In genomic region chr17:21399476-21400203, GRCh38 we compare ENCODE assay signal across 21 cellular contexts. TPM values are rescaled to one million over a fixed set of nuclear protein-coding genes. Genes with fewer than 3 reads are reported as not detected.
"Had no signal": no experiment of that assay in that cellular context is flagged by ENCODE, and none has a peak within 500 bp of the region (broad histone marks: within the 10 kb centered on the region; RNA-seq: fewer than 3 reads in every experiment).

No MANE protein-coding gene starts in this region.

- H3K27me3 ChIP-seq: esophagus muscularis mucosa, gastrocnemius medialis, pancreas, right lobe of liver, spleen, tibial nerve had no signal

- H3K27me3 Mint-ChIP-seq: dendritic cell treated with granulocyte-macrophage colony-stimulating factor and Interleukin-4, amounts not matched to agents 40 ng/mL and 50 ng/mL, for 4 days; naive thymus-derived CD4-positive, alpha-beta T cell; stimulated activated memory B cell treated with anti-CD40 and anti-IgM and Interleukin-4, amounts not matched to agents 10 μg/mL and 1 μg/mL and 100 μg/mL, for 72 hours; stimulated activated naive CD8-positive, alpha-beta T cell treated with anti-CD3 and anti-CD28 coated beads, Interleukin-15, Interleukin-2, amounts not matched to agents 100 ng/mL and 50 ng/mL, for 24 hours had no signal

- H3K36me3 Mint-ChIP-seq: immature natural killer cell; naive thymus-derived CD4-positive, alpha-beta T cell; stimulated activated memory B cell treated with anti-CD40 and anti-IgM and Interleukin-4, amounts not matched to agents 10 μg/mL and 1 μg/mL and 100 μg/mL, for 72 hours had no signal

- H3K4me3 ChIP-seq: esophagus muscularis mucosa, gastrocnemius medialis, pancreas, right lobe of liver, spleen, tibial nerve had no signal

- H3K4me1 Mint-ChIP-seq: stimulated activated memory B cell treated with anti-CD40 and anti-IgM and Interleukin-4, amounts not matched to agents 10 μg/mL and 1 μg/mL and 100 μg/mL, for 72 hours had no signal

- H3K27ac ChIP-seq: epithelial cell of prostate, esophagus muscularis mucosa, gastrocnemius medialis, pancreas, right lobe of liver, spleen, tibial nerve had no signal

- FAIRE-seq: colon, keratinocyte, pancreas had no signal

- H3K27ac Mint-ChIP-seq: dendritic cell treated with granulocyte-macrophage colony-stimulating factor and Interleukin-4, amounts not matched to agents 40 ng/mL and 50 ng/mL, for 4 days; immature natural killer cell; naive thymus-derived CD4-positive, alpha-beta T cell; progenitor cell of endocrine pancreas; stimulated activated memory B cell treated with anti-CD40 and anti-IgM and Interleukin-4, amounts not matched to agents 10 μg/mL and 1 μg/mL and 100 μg/mL, for 72 hours; stimulated activated naive CD8-positive, alpha-beta T cell treated with anti-CD3 and anti-CD28 coated beads, Interleukin-15, Interleukin-2, amounts not matched to agents 100 ng/mL and 50 ng/mL, for 24 hours had no signal

- H3K36me3 ChIP-seq: esophagus muscularis mucosa, gastrocnemius medialis, pancreas, right lobe of liver, spleen, tibial nerve had no signal

- H3K9me3 ChIP-seq: esophagus muscularis mucosa, gastrocnemius medialis, pancreas, right lobe of liver had no signal

- H3K4me3 Mint-ChIP-seq: dendritic cell treated with granulocyte-macrophage colony-stimulating factor and Interleukin-4, amounts not matched to agents 40 ng/mL and 50 ng/mL, for 4 days; effector memory CD8-positive, alpha-beta T cell; immature natural killer cell; naive thymus-derived CD4-positive, alpha-beta T cell; stimulated activated memory B cell treated with anti-CD40 and anti-IgM and Interleukin-4, amounts not matched to agents 10 μg/mL and 1 μg/mL and 100 μg/mL, for 72 hours; stimulated activated naive CD8-positive, alpha-beta T cell treated with anti-CD3 and anti-CD28 coated beads, Interleukin-15, Interleukin-2, amounts not matched to agents 100 ng/mL and 50 ng/mL, for 24 hours had no signal

- ATAC-seq: effector memory CD8-positive, alpha-beta T cell; gastrocnemius medialis; naive thymus-derived CD4-positive, alpha-beta T cell; pancreas; right lobe of liver; stimulated activated memory B cell treated with anti-CD40 and anti-IgM and Interleukin-4, amounts not matched to agents 10 μg/mL and 1 μg/mL and 100 μg/mL, for 72 hours had no signal

- H3K9me3 Mint-ChIP-seq: stimulated activated memory B cell treated with anti-CD40 and anti-IgM and Interleukin-4, amounts not matched to agents 10 μg/mL and 1 μg/mL and 100 μg/mL, for 72 hours; stimulated activated naive CD8-positive, alpha-beta T cell treated with anti-CD3 and anti-CD28 coated beads, Interleukin-15, Interleukin-2, amounts not matched to agents 100 ng/mL and 50 ng/mL, for 24 hours had no signal

- H3K4me1 ChIP-seq: pancreas, right lobe of liver, tibial nerve had no signal

- DNase-seq: cerebellar nuclear complex; effector memory CD8-positive, alpha-beta T cell; gastrocnemius medialis; immature natural killer cell; naive thymus-derived CD4-positive, alpha-beta T cell; right lobe of liver; spleen; stimulated activated CD4-positive, alpha-beta T cell treated with anti-CD3 and anti-CD28 coated beads, Interleukin-15, amount 100 ng/mL, for 24 hours; stimulated activated CD4-positive, alpha-beta T cell treated with anti-CD3 and anti-CD28 coated beads, Interleukin-1b, Interleukin-23, amount 100 ng/mL, for 48 hours; stimulated activated CD4-positive, alpha-beta T cell treated with anti-CD3 and anti-CD28 coated beads, Interleukin-4, amount 100 ng/mL, for 24 hours had no signal

RNA-seq across cellular contexts. Expression of gene KCNJ12, which starts 23.5 kb away (rescaled TPM):
- total RNA-seq: lung microvascular endothelial cell had no signal
- polyA plus RNA-seq: immature natural killer cell; naive thymus-derived CD4-positive, alpha-beta T cell had no signal
